Comparison of ENCODE assay signal across 19 cellular contexts in the genomic region with DNA sequence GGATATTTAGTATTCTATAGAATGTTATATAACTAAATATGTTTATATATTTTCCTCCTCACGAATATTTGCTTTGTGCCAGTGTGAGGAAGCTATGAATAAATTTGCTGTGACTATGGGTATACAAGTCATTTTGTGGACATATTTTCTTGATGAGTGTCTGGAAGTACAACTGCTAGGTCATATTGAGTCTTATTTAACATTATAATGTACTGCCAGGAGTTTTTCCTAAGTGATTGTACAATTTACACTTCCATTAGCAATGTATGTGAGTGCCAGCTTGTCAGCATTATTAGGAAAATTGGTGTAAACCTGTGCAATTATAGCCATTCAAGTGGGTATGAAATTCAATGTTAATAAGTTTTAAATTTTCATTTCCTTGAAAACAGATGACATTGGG.
DNase-seq lines count a peak whose midpoint lies in the region; ATAC-seq, FAIRE-seq and TF ChIP-seq lines count a peak whose summit lies in the region.
"Had no signal": no experiment of that assay in that cellular context is flagged by ENCODE, and none has a peak within 500 bp of the region (broad histone marks: within the 10 kb centered on the region; RNA-seq: fewer than 3 reads in every experiment).

No MANE protein-coding gene starts in this region.

- H3K79me2 ChIP-seq in ACC112 (ENCODE audit: control insufficient read depth, insufficient read depth, low read length, unreplicated experiment) (no peaks in the 10 kb centered on the region), PC-3 (ENCODE audit: low read length) (no peaks in the 10 kb centered on the region)

- BruUV-seq in PC-3 (replicated peaks; lab: Mats Ljungman, UMichigan), result no TSS peak

- no peaks in the 10 kb centered on the region for H3K27me3 ChIP-seq in ACC112 (ENCODE audit: insufficient read depth, low read length)
- no peaks in the 10 kb centered on the region for H3K27me3 ChIP-seq in PC-3 (ENCODE audit: low read length)
- H3K27me3 ChIP-seq in bronchial epithelial cell (ENCODE audit: control insufficient read depth, insufficient read depth, low read length), result no peaks in the 10 kb centered on the region
- H3K27me3 ChIP-seq in lower lobe of right lung (ENCODE audit: low read depth), result no peaks in the 10 kb centered on the region
- H3K27me3 ChIP-seq: BLaER1 had no signal

- no peaks in the 10 kb centered on the region for H4K20me1 ChIP-seq in PC-3 (ENCODE audit: low read length)
- H4K20me1 ChIP-seq: BLaER1 had no signal

- H3K9me3 ChIP-seq in PC-3 (ENCODE audit: low read length), result no peaks in the 10 kb centered on the region
- no peaks in the 10 kb centered on the region for H3K9me3 ChIP-seq in lower lobe of right lung
- H3K9me3 ChIP-seq: BLaER1, Caco-2 had no signal

- intact Hi-C loops in PC-3 (cut with micrococcal nuclease), result no loop called here
- intact Hi-C loops in lower lobe of right lung (cut with DNase I), result no loop called here

- H3F3A ChIP-seq in PC-3 (ENCODE audit: low read length, unreplicated experiment), result no peaks in the 10 kb centered on the region

- ATAC-seq in PC-3 (peak; percentile 93), lower lobe of right lung (no peak)
- ATAC-seq: HepG2 had no signal

- no peak overlapping the region for H2AFZ ChIP-seq in ACC112 (ENCODE audit: low read length, unreplicated experiment)
- no peak overlapping the region for H2AFZ ChIP-seq in PC-3 (ENCODE audit: low read length)
- H2AFZ ChIP-seq: GM23248 had no signal

- peaks cover 5% of the 10 kb centered on the region for H3K4me1 ChIP-seq in ACC112 (ENCODE audit: control insufficient read depth, insufficient read depth, low read length, unreplicated experiment)
- H3K4me1 ChIP-seq in PC-3 (ENCODE audit: insufficient read depth, low read length), result peaks cover 10% of the 10 kb centered on the region
- no peaks in the 10 kb centered on the region for H3K4me1 ChIP-seq in lower lobe of right lung
- H3K4me1 ChIP-seq: BLaER1 had no signal

- no peaks in the 10 kb centered on the region for H3K27me3 Mint-ChIP-seq in activated naive CD4-positive, alpha-beta T cell treated with anti-CD3 and anti-CD28 coated beads, Interleukin-2, amount 10 ng/mL, durations not matched to agents 7 days and 5 days
- H3K27me3 Mint-ChIP-seq: CD8-positive, alpha-beta memory T cell had no signal

- no peak overlapping the region for H3K4me3 Mint-ChIP-seq in activated naive CD4-positive, alpha-beta T cell treated with anti-CD3 and anti-CD28 coated beads, Interleukin-2, amount 10 ng/mL, durations not matched to agents 7 days and 5 days
- H3K4me3 Mint-ChIP-seq: CD8-positive, alpha-beta memory T cell had no signal

- H3K36me3 ChIP-seq in ACC112 (ENCODE audit: insufficient read depth, low read length) (no peaks in the 10 kb centered on the region), PC-3 (ENCODE audit: low read depth, low read length) (no peaks in the 10 kb centered on the region), bronchial epithelial cell (ENCODE audit: control insufficient read depth, insufficient read depth, low read length) (no peaks in the 10 kb centered on the region), lower lobe of right lung (no peaks in the 10 kb centered on the region)
- H3K36me3 ChIP-seq: BLaER1 had no signal

- H3K4me3 ChIP-seq in ACC112 (ENCODE audit: low read depth, low read length) (0 out of 2 replicates have a peak overlapping the region, but pooled peaks have one; percentile 11), PC-3 (ENCODE audit: low read length) (no peak overlapping the region), bronchial epithelial cell (ENCODE audit: low read depth, low read length) (no peak overlapping the region), lower lobe of right lung (no peak overlapping the region)
- H3K4me3 ChIP-seq: BLaER1, GM23248 had no signal

- peak overlapping the region; percentile 1; the same call in 1 of the 2 replicates for H3K4me2 ChIP-seq in PC-3 (ENCODE audit: low read length)
- H3K4me2 ChIP-seq: BLaER1 had no signal

- DNase-seq in PC-3 (peak; percentile 53), bronchial epithelial cell (ENCODE audit: low read depth) (peak; percentile 33), kidney tubule cell (ENCODE audit: low spot score) (peak; percentile 30), hepatic stellate cell (ENCODE audit: low spot score) (no peak), lower lobe of right lung (no peak), NCI-H1092 (lab: John Stamatoyannopoulos, UW) (no peak)
- no peak for DNase-seq in activated naive CD4-positive, alpha-beta T cell treated with anti-CD3 and anti-CD28 coated beads, Interleukin-2, amount 10 ng/mL, durations not matched to agents 7 days and 5 days
- DNase-seq: AML-193; Caco-2; CD8-positive, alpha-beta memory T cell; DND-41; GF-D8; GM23248 had no signal

- CTCF ChIA-PET in PC-3 (lab: Charles Lee), result no interaction called here
- CTCF ChIA-PET in activated naive CD4-positive, alpha-beta T cell treated with anti-CD3 and anti-CD28 coated beads, Interleukin-2, amount 10 ng/mL, durations not matched to agents 7 days and 5 days (lab: Charles Lee), result no interaction called here

- no peak overlapping the region for H3K27ac Mint-ChIP-seq in activated naive CD4-positive, alpha-beta T cell treated with anti-CD3 and anti-CD28 coated beads, Interleukin-2, amount 10 ng/mL, durations not matched to agents 7 days and 5 days
- H3K27ac Mint-ChIP-seq: CD8-positive, alpha-beta memory T cell had no signal

- no peaks in the 10 kb centered on the region for H3K9me3 Mint-ChIP-seq in activated naive CD4-positive, alpha-beta T cell treated with anti-CD3 and anti-CD28 coated beads, Interleukin-2, amount 10 ng/mL, durations not matched to agents 7 days and 5 days

- H3K36me3 Mint-ChIP-seq in activated naive CD4-positive, alpha-beta T cell treated with anti-CD3 and anti-CD28 coated beads, Interleukin-2, amount 10 ng/mL, durations not matched to agents 7 days and 5 days, result no peaks in the 10 kb centered on the region
- H3K36me3 Mint-ChIP-seq: CD8-positive, alpha-beta memory T cell had no signal

- no peak for TF ChIP-seq CTCF in PC-3 (conservative IDR thresholded peaks at IDR 0.05; ENCODE audit: low read depth, low read length)
- TF ChIP-seq CTCF in bronchial epithelial cell (IDR thresholded peaks at IDR 0.05; ENCODE audit: insufficient read depth, low read length, severe bottlenecking), result no peak
- no peak for TF ChIP-seq CTCF in lower lobe of right lung (IDR thresholded peaks at IDR 0.05)

- POLR2A ChIA-PET in PC-3 (lab: Charles Lee; ENCODE audit: unreplicated experiment), result no interaction called here

- FAIRE-seq in bronchial epithelial cell (lab: Jason Lieb, UNC), result no peak
- FAIRE-seq: H54, HepG2, HTR-8/SVneo had no signal

- H3K27ac ChIP-seq in ACC112 (ENCODE audit: low read depth, low read length) (peak overlapping the region; percentile 25), PC-3 (ENCODE audit: low read length) (peak overlapping the region; percentile 19), lower lobe of right lung (no peak overlapping the region)
- H3K27ac ChIP-seq: 22Rv1, BLaER1, GM23248 had no signal

- no peaks in the 10 kb centered on the region for H3K4me1 Mint-ChIP-seq in activated naive CD4-positive, alpha-beta T cell treated with anti-CD3 and anti-CD28 coated beads, Interleukin-2, amount 10 ng/mL, durations not matched to agents 7 days and 5 days

- H3K9ac ChIP-seq in PC-3 (ENCODE audit: low read length), result no peak overlapping the region
- H3K9ac ChIP-seq: BLaER1, GM23248 had no signal

- no peaks in the 10 kb centered on the region for H3K9me2 ChIP-seq in PC-3 (replicated peaks; ENCODE audit: low read length)

Comparison
In these comparisons a context has a peak if more than half of its experiments do, and no peak if none do; other contexts are left out.
1. DNase-seq: peak in PC-3 (single experiment), bronchial epithelial cell (single experiment) and kidney tubule cell (single experiment); none in hepatic stellate cell (single experiment), lower lobe of right lung (single experiment), NCI-H1092 (single experiment) and activated naive CD4-positive, alpha-beta T cell treated with anti-CD3 and anti-CD28 coated beads, Interleukin-2, amount 10 ng/mL, durations not matched to agents 7 days and 5 days (single experiment).